2 cellular contexts compared by ENCODE assay signal in genomic region chr11:68635172-68635571, GRCh38. TPM values are rescaled to one million over a fixed set of nuclear protein-coding genes. Genes with fewer than 3 reads are reported as not detected.
"Had no signal": no experiment of that assay in that cellular context is flagged by ENCODE, and none has a peak within 500 bp of the region (broad histone marks: within the 10 kb centered on the region; RNA-seq: fewer than 3 reads in every experiment).

No MANE protein-coding gene starts in this region.

RNA-seq across cellular contexts. Expression of gene GAL, which starts 49.2 kb away (rescaled TPM):
- total RNA-seq: HT1080, IMR-90 had no signal
